Comparison of ENCODE assay signal across 10 cellular contexts in genomic region chr12:24661657-24662096, GRCh38.
DNase-seq lines count a peak whose midpoint lies in the region; ATAC-seq and TF ChIP-seq lines count a peak whose summit lies in the region.
"Had no signal": no experiment of that assay in that cellular context is flagged by ENCODE, and none has a peak within 500 bp of the region (broad histone marks: within the 10 kb centered on the region; RNA-seq: fewer than 3 reads in every experiment).

No MANE protein-coding gene starts in this region.

- H3K4me1 ChIP-seq in neural progenitor cell, result no peaks in the 10 kb centered on the region
- no peaks in the 10 kb centered on the region for H3K4me1 ChIP-seq in ovary (ENCODE audit: insufficient read depth)
- H3K4me1 ChIP-seq in CD8-positive, alpha-beta T cell (ENCODE audit: insufficient read depth, low read length), result no peaks in the 10 kb centered on the region

- peak overlapping the region; percentile 68 to 89 (median 86) for H3K27ac Mint-ChIP-seq in CD14-positive monocyte
- peak overlapping the region; percentile 22 for H3K27ac Mint-ChIP-seq in neural progenitor cell
- no peak overlapping the region for H3K27ac Mint-ChIP-seq in CD8-positive, alpha-beta T cell
- H3K27ac Mint-ChIP-seq: T-helper 2 cell treated with Interferon-gamma antibody and Interleukin-4, amounts not matched to agents 5 μg/mL and 100 μg/mL, for 36 hours had no signal

- DNase-seq in CD14-positive monocyte (ENCODE audit: low spot score), result peak; percentile 88
- DNase-seq in NOMO-1 (lab: John Stamatoyannopoulos, UW; ENCODE audit: unreplicated experiment in 2 of 2), result peak; percentile 80 to 91
- peak; percentile 93 for DNase-seq in fibroblast of gingiva (ENCODE audit: low read depth)
- no peak for DNase-seq in neural progenitor cell (ENCODE audit: low spot score)
- no peak for DNase-seq in stimulated activated CD4-positive, alpha-beta T cell treated with anti-CD3 and anti-CD28 coated beads, Interleukin-1b, Interleukin-23, amount 100 ng/mL, for 48 hours
- no peak for DNase-seq in A172 (ENCODE audit: low spot score)
- no peak for DNase-seq in ovary
- DNase-seq in CD8-positive, alpha-beta T cell, result no peak
- DNase-seq: NCI-H524 had no signal

- H3K27me3 ChIP-seq in neural progenitor cell, result no peaks in the 10 kb centered on the region
- H3K27me3 ChIP-seq in ovary, result no peaks in the 10 kb centered on the region
- no peaks in the 10 kb centered on the region for H3K27me3 ChIP-seq in CD8-positive, alpha-beta T cell (ENCODE audit: insufficient read depth, low read length)

- TF ChIP-seq CTCF in CD14-positive monocyte (IDR thresholded peaks at IDR 0.05) (no peak), neural progenitor cell (IDR thresholded peaks at IDR 0.05) (no peak), ovary (IDR thresholded peaks at IDR 0.05) (no peak)
- no peak for TF ChIP-seq CTCF in CD8-positive, alpha-beta T cell (IDR thresholded peaks at IDR 0.05)

- H3K9me3 Mint-ChIP-seq in CD14-positive monocyte, result peaks cover 0 to 2% (median 0%) of the 10 kb centered on the region in 7 donors
- peaks cover 23% of the 10 kb centered on the region for H3K9me3 Mint-ChIP-seq in neural progenitor cell
- H3K9me3 Mint-ChIP-seq in CD8-positive, alpha-beta T cell, result no peaks in the 10 kb centered on the region
- H3K9me3 Mint-ChIP-seq: T-helper 2 cell treated with Interferon-gamma antibody and Interleukin-4, amounts not matched to agents 5 μg/mL and 100 μg/mL, for 36 hours had no signal

- H3K27me3 Mint-ChIP-seq in CD14-positive monocyte (ENCODE audit: low read depth in 3 of 3), result no peaks in the 10 kb centered on the region
- H3K27me3 Mint-ChIP-seq in neural progenitor cell (ENCODE audit: insufficient read depth, low read depth), result peaks cover 4% of the 10 kb centered on the region
- H3K27me3 Mint-ChIP-seq in CD8-positive, alpha-beta T cell (ENCODE audit: low read depth), result no peaks in the 10 kb centered on the region

- no peaks in the 10 kb centered on the region for H3F3A ChIP-seq in neural progenitor cell (ENCODE audit: low read depth)

- H3K36me3 ChIP-seq in neural progenitor cell (no peaks in the 10 kb centered on the region), ovary (no peaks in the 10 kb centered on the region)
- no peaks in the 10 kb centered on the region for H3K36me3 ChIP-seq in CD8-positive, alpha-beta T cell (ENCODE audit: insufficient read depth, low read length)

- ATAC-seq in CD8-positive, alpha-beta T cell, result no peak

- no peak overlapping the region for H3K9ac ChIP-seq in neural progenitor cell

- POLR2A ChIA-PET in CD8-positive, alpha-beta T cell (lab: Charles Lee), result no interaction called here

- H3K4me3 Mint-ChIP-seq in CD14-positive monocyte (peak overlapping the region in 1 of 2 donors; percentile 57), neural progenitor cell (no peak overlapping the region)
- H3K4me3 Mint-ChIP-seq in CD8-positive, alpha-beta T cell, result no peak overlapping the region
- H3K4me3 Mint-ChIP-seq: T-helper 2 cell treated with Interferon-gamma antibody and Interleukin-4, amounts not matched to agents 5 μg/mL and 100 μg/mL, for 36 hours had no signal

- H4K20me1 ChIP-seq in neural progenitor cell (ENCODE audit: low read depth), result no peaks in the 10 kb centered on the region

- CTCF ChIA-PET in CD8-positive, alpha-beta T cell (lab: Charles Lee), result no interaction called here

- TF ChIP-seq EP300 in ovary (IDR thresholded peaks at IDR 0.05), result no peak

- no peak overlapping the region for H3K4me3 ChIP-seq in neural progenitor cell
- H3K4me3 ChIP-seq in ovary, result no peak overlapping the region
- no peak overlapping the region for H3K4me3 ChIP-seq in CD8-positive, alpha-beta T cell (ENCODE audit: low read depth, low read length)

- no peak overlapping the region for H2AFZ ChIP-seq in neural progenitor cell (replicated peaks)

- H3K4me1 Mint-ChIP-seq in CD14-positive monocyte, result peaks cover 41% of the 10 kb centered on the region
- peaks cover 19% of the 10 kb centered on the region for H3K4me1 Mint-ChIP-seq in neural progenitor cell
- no peaks in the 10 kb centered on the region for H3K4me1 Mint-ChIP-seq in CD8-positive, alpha-beta T cell (ENCODE audit: low read depth)

- H3K27ac ChIP-seq in neural progenitor cell, result no peak overlapping the region
- H3K27ac ChIP-seq in ovary, result no peak overlapping the region
- no peak overlapping the region for H3K27ac ChIP-seq in CD8-positive, alpha-beta T cell (ENCODE audit: low read depth, low read length)

- no peaks in the 10 kb centered on the region for H3K79me2 ChIP-seq in neural progenitor cell (ENCODE audit: low read depth)

- no peaks in the 10 kb centered on the region for H3K36me3 Mint-ChIP-seq in CD14-positive monocyte
- H3K36me3 Mint-ChIP-seq in neural progenitor cell, result peaks cover 8% of the 10 kb centered on the region
- no peaks in the 10 kb centered on the region for H3K36me3 Mint-ChIP-seq in CD8-positive, alpha-beta T cell

- WGBS in ovary, 3 donors, result 69 to 89% (median 79%) methylated on average over 5 of the region's 5 CpGs

- TF ChIP-seq POLR2A in ovary (IDR thresholded peaks at IDR 0.05), result no peak

- no peaks in the 10 kb centered on the region for H3K9me3 ChIP-seq in neural progenitor cell (ENCODE audit: low read depth)
- no peaks in the 10 kb centered on the region for H3K9me3 ChIP-seq in ovary
- no peaks in the 10 kb centered on the region for H3K9me3 ChIP-seq in CD8-positive, alpha-beta T cell (ENCODE audit: low read length)

- no peak overlapping the region for H3K4me2 ChIP-seq in neural progenitor cell

- intact Hi-C loops in CD14-positive monocyte (cut with micrococcal nuclease) (no loop called here), ovary (cut with DNase I) (no loop called here)
- intact Hi-C loops in CD8-positive, alpha-beta T cell (cut with DNase I, micrococcal nuclease), result no loop called here

Comparison
In these comparisons a context has a peak if more than half of its experiments do, and no peak if none do; other contexts are left out.
1. DNase-seq: peak in CD14-positive monocyte (single experiment), NOMO-1 (2 of 2) and fibroblast of gingiva (single experiment); none in neural progenitor cell (single experiment), stimulated activated CD4-positive, alpha-beta T cell treated with anti-CD3 and anti-CD28 coated beads, Interleukin-1b, Interleukin-23, amount 100 ng/mL, for 48 hours (single experiment), A172 (single experiment), ovary (0 of 5) and CD8-positive, alpha-beta T cell (0 of 7).